In the genomic region with DNA sequence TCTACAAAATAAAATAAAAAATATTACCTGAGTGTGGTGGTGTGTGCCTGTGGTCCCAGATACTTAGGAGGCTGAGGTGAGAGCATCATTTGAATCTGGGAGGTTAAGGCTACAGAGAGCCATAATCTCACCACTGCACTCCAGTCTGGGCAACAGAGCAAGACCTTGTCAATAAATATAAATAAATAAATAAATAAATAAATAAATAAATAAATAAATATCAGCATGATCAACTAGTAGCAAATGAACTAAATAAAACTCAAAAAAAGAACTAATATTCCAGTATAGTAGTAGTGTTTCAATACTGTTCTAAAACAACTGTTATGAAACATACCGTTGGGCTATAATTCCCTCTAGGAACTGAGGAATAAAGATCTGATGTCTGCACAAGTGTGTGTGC, we compare ENCODE assay signal across 27 cellular contexts.
"Had no signal": no experiment of that assay in that cellular context is flagged by ENCODE, and none has a peak within 500 bp of the region (broad histone marks: within the 10 kb centered on the region; RNA-seq: fewer than 3 reads in every experiment).

No MANE protein-coding gene starts in this region.

- H3K36me3 ChIP-seq: stomach, suprapubic skin, thoracic aorta, thyroid gland, tibial artery, tibial nerve, transverse colon, upper lobe of left lung, upper lobe of right lung, uterus, vagina had no signal

- H3K4me1 ChIP-seq: stomach, suprapubic skin, testis, thyroid gland, tibial artery, tibial nerve, transverse colon, upper lobe of left lung, upper lobe of right lung, uterus, vagina had no signal

- H3K4me3 ChIP-seq: stomach, suprapubic skin, testis, thoracic aorta, thyroid gland, tibial artery, tibial nerve, transverse colon, upper lobe of left lung, upper lobe of right lung, uterus, vagina had no signal

- H3K27ac ChIP-seq: stomach, suprapubic skin, testis, thoracic aorta, thyroid gland, tibial artery, tibial nerve, transverse colon, upper lobe of left lung, upper lobe of right lung, uterus, vagina had no signal

- ATAC-seq: stimulated activated effector memory CD8-positive, alpha-beta T cell treated with anti-CD3 and anti-CD28 coated beads, Interleukin-12 subunit alpha, Interleukin-12 subunit beta, amount 100 ng/mL, for 72 hours; stimulated activated memory B cell treated with anti-CD40 and anti-IgM and Interleukin-4, amounts not matched to agents 10 μg/mL and 1 μg/mL and 100 μg/mL, for 72 hours; stimulated activated naive B cell treated with anti-CD40 and anti-IgM and Interleukin-4, amounts not matched to agents 10 μg/mL and 1 μg/mL and 100 μg/mL, for 72 hours; stimulated activated naive CD8-positive, alpha-beta T cell treated with anti-CD3 and anti-CD28 coated beads, Interleukin-15, amount 100 ng/mL, for 72 hours; stimulated activated naive CD8-positive, alpha-beta T cell treated with anti-CD3 and anti-CD28 coated beads, Interleukin-15, Interleukin-2, amounts not matched to agents 100 U/mL and 50 U/mL, for 24 hours; upper lobe of right lung had no signal

- DNase-seq: stimulated activated CD4-positive, alpha-beta T cell treated with anti-CD3 and anti-CD28 coated beads, Interleukin-2, amount 100 ng/mL, for 48 hours; stimulated activated CD4-positive, alpha-beta T cell treated with anti-CD3 and anti-CD28 coated beads, Interleukin-4, amount 100 ng/mL, for 1 hour; stimulated activated CD4-positive, alpha-beta T cell treated with anti-CD3 and anti-CD28 coated beads, Interleukin-4, amount 100 ng/mL, for 24 hours; stimulated activated CD4-positive, alpha-beta T cell treated with anti-CD3 and anti-CD28 coated beads, Interleukin-4, amount 100 ng/mL, for 4 hours; stimulated activated CD8-positive, alpha-beta memory T cell treated with anti-CD3 and anti-CD28 coated beads, Interleukin-4, amount 100 ng/mL, for 48 hours; stimulated activated naive B cell treated with anti-CD40 and anti-IgM and Interleukin-4, amounts not matched to agents 10 μg/mL and 1 μg/mL and 100 μg/mL, for 72 hours; stimulated activated naive CD4-positive, alpha-beta T cell; stimulated activated naive CD4-positive, alpha-beta T cell treated with Interleukin-2 at 50 U/mL for 16 hours; stimulated activated naive CD8-positive, alpha-beta T cell treated with anti-CD3 and anti-CD28 coated beads, Interleukin-15, amount 100 ng/mL, for 72 hours; stimulated activated naive CD8-positive, alpha-beta T cell treated with anti-CD3 and anti-CD28 coated beads, Interleukin-15, Interleukin-2, amounts not matched to agents 100 U/mL and 50 U/mL, for 24 hours; stomach; substantia nigra; testis; thyroid gland; tibial artery; transverse colon; trophoblast cell; upper lobe of left lung; upper lobe of right lung; uterus had no signal

- H3K9me3 ChIP-seq: stomach, suprapubic skin, testis, thoracic aorta, thyroid gland, tibial artery, transverse colon, upper lobe of left lung, upper lobe of right lung, uterus, vagina had no signal

- FAIRE-seq: urothelium cell line had no signal
